ENCODE assay signal across 30 cellular contexts in genomic region chr10:70487824-70488223, GRCh38. TPM values are rescaled to one million over a fixed set of nuclear protein-coding genes. Genes with fewer than 3 reads are reported as not detected.
A peak's percentile ranks its signal among the peaks of the same experiment; 100 is the strongest.
DNase-seq lines count a peak whose midpoint lies in the region; ATAC-seq, FAIRE-seq and TF ChIP-seq lines count a peak whose summit lies in the region.
"Had no signal": no experiment of that assay in that cellular context is flagged by ENCODE, and none has a peak within 500 bp of the region (broad histone marks: within the 10 kb centered on the region; RNA-seq: fewer than 3 reads in every experiment).

No MANE protein-coding gene starts in this region.

- H3K4me3 ChIP-seq in HEK293 (ENCODE audit: low read depth, low read length) (no peak overlapping the region), Karpas-422 (ENCODE audit: low read length) (no peak overlapping the region), OCI-LY7 (ENCODE audit: low read depth, low read length, poor library complexity, severe bottlenecking) (no peak overlapping the region), K562 (no peak overlapping the region), left lung (no peak overlapping the region), PC-9 (no peak overlapping the region)
- H3K4me3 ChIP-seq: A549, BLaER1, GM12878 had no signal

- POLR2A ChIA-PET in HEK293 (lab: Yijun Ruan, JAX), result no interaction called here
- POLR2A ChIA-PET in OCI-LY7 (lab: Charles Lee), result interaction anchor here (0.5 to 1.1 kb wide), 3 partner anchors 11 to 221 kb away, joined by 3 to 5 read pairs (median 4); no protein-coding TSS in a partner anchor
- POLR2A ChIA-PET in K562 (lab: Yijun Ruan, JAX), result no interaction called here
- POLR2A ChIA-PET in PC-9 (lab: Charles Lee; ENCODE audit: unreplicated experiment), result interaction anchor here (0.6 kb wide), 1 partner anchor 775 kb away, joined by 3 read pairs; no protein-coding TSS in a partner anchor

- H3F3A ChIP-seq in PC-9 (ENCODE audit: insufficient read depth, low read depth), result no peaks in the 10 kb centered on the region; the same call in 1 of the 2 replicates

- 0% methylated on average over 3 of the region's 3 CpGs for WGBS in K562 (ENCODE audit: insufficient coverage, low coverage, missing lambda C conversion rate)

- H3K9me3 ChIP-seq in HEK293 (ENCODE audit: control insufficient read depth, insufficient read depth, low read depth, low read length), result no peaks in the 10 kb centered on the region
- H3K9me3 ChIP-seq in Karpas-422 (ENCODE audit: low read length), result no peaks in the 10 kb centered on the region
- no peaks in the 10 kb centered on the region for H3K9me3 ChIP-seq in OCI-LY7 (ENCODE audit: low read length)
- H3K9me3 ChIP-seq in K562 (replicated peaks; ENCODE audit: control insufficient read depth, insufficient read depth, low read depth, low read length), result no peaks in the 10 kb centered on the region
- H3K9me3 ChIP-seq in left lung, result no peaks in the 10 kb centered on the region
- H3K9me3 ChIP-seq in PC-9 (ENCODE audit: insufficient read depth, low read depth), result no peaks in the 10 kb centered on the region
- H3K9me3 ChIP-seq: A549, BE2C, BLaER1 had no signal

- FAIRE-seq in K562 (lab: Jason Lieb, UNC), result no peak
- FAIRE-seq: A549, GM12878, GM12892, GM18507 had no signal

- no peak for DNase-seq in Karpas-422
- no peak for DNase-seq in OCI-LY7 (ENCODE audit: low spot score)
- no peak for DNase-seq in K562 (ENCODE audit: extremely low read depth in 1 of 4, low spot score in 3 of 4)
- DNase-seq in left lung, result no peak
- no peak for DNase-seq in PC-9
- DNase-seq in stimulated activated CD4-positive, alpha-beta T cell treated with anti-CD3 and anti-CD28 coated beads, Interleukin-15, amount 100 ng/mL, for 24 hours, result no peak
- DNase-seq: BE2C; C1 segment of cervical spinal cord; CD4-positive, alpha-beta memory T cell; CD4-positive, CD25-positive, alpha-beta regulatory T cell; CD8-positive, alpha-beta memory T cell; COR-L47; DMS 273 treated with DMSO at 0.1 percent for 48 hours; DMS153; DMS53; DMS79; DND-41; EL; GDM1 had no signal

- H3K4me2 ChIP-seq in Karpas-422 (ENCODE audit: low read depth, low read length, poor library complexity, severe bottlenecking) (no peak overlapping the region), OCI-LY7 (ENCODE audit: low read length) (peak overlapping the region; percentile 95; the same call in 1 of the 2 replicates), K562 (ENCODE audit: insufficient read depth, low read length) (no peak overlapping the region), PC-9 (no peak overlapping the region)
- H3K4me2 ChIP-seq: A549 had no signal

- in situ Hi-C loops in K562 (cut with MboI), result no loop called here

- H3K79me2 ChIP-seq in Karpas-422 (ENCODE audit: low read length) (peaks cover 80% of the 10 kb centered on the region), OCI-LY7 (ENCODE audit: insufficient read depth, low read depth, low read length) (peaks cover 77% of the 10 kb centered on the region), K562 (ENCODE audit: control insufficient read depth, insufficient read depth, low read length) (no peaks in the 10 kb centered on the region), PC-9 (ENCODE audit: low read depth) (no peaks in the 10 kb centered on the region)

- H4K20me1 ChIP-seq in Karpas-422 (ENCODE audit: insufficient read depth, low read depth, low read length) (no peaks in the 10 kb centered on the region), OCI-LY7 (ENCODE audit: insufficient read depth, low read length) (no peaks in the 10 kb centered on the region), K562 (replicated peaks; ENCODE audit: control insufficient read depth, insufficient read depth, low read length) (peaks cover 1% of the 10 kb centered on the region), PC-9 (ENCODE audit: insufficient read depth) (no peaks in the 10 kb centered on the region)

- CTCF ChIA-PET in HEK293 (lab: Yijun Ruan, JAX) (no interaction called here), OCI-LY7 (lab: Charles Lee; ENCODE audit: unreplicated experiment) (interaction anchor here (1.2 kb wide), 1 partner anchor 63 kb away, joined by 3 read pairs; no protein-coding TSS in a partner anchor), K562 (lab: Yijun Ruan, JAX; ENCODE audit: low intra/inter-chr PET ratio) (no interaction called here), PC-9 (lab: Charles Lee) (no interaction called here)

- peaks cover 0 to 20% of the 10 kb centered on the region in 2 experiments; a peak in 2 of 3 replicates for H3K36me3 ChIP-seq in HEK293 (ENCODE audit: control insufficient read depth in 2 of 2, insufficient read depth in 1 of 2, low read length in 2 of 2)
- H3K36me3 ChIP-seq in Karpas-422 (ENCODE audit: insufficient read depth, low read length), result peaks cover 25% of the 10 kb centered on the region
- peaks cover 59% of the 10 kb centered on the region for H3K36me3 ChIP-seq in OCI-LY7 (ENCODE audit: insufficient read depth, low read length)
- no peaks in the 10 kb centered on the region for H3K36me3 ChIP-seq in K562 (ENCODE audit: control insufficient read depth, insufficient read depth, low read length)
- H3K36me3 ChIP-seq in left lung, result no peaks in the 10 kb centered on the region
- no peaks in the 10 kb centered on the region for H3K36me3 ChIP-seq in PC-9 (ENCODE audit: low read depth)
- H3K36me3 ChIP-seq: BE2C had no signal

- H3K27ac ChIP-seq in HEK293 (ENCODE audit: extremely low read depth, low read depth, low read length) (no peak overlapping the region), Karpas-422 (ENCODE audit: low read length) (peak overlapping the region; percentile 98), OCI-LY7 (ENCODE audit: low read depth, low read length, poor library complexity, severe bottlenecking) (peak overlapping the region; percentile 98), K562 (ENCODE audit: extremely low read depth, low read depth, low read length) (no peak overlapping the region), left lung (no peak overlapping the region), PC-9 (no peak overlapping the region)
- H3K27ac ChIP-seq: 22Rv1, A549 had no signal

- no peak for TF ChIP-seq RAD21 in K562 (CRISPR knock-in tag; conservative IDR thresholded peaks at IDR 0.05 in 1 of 2, IDR thresholded peaks at IDR 0.05 in 1 of 2)

- H3K4me1 ChIP-seq in HEK293 (ENCODE audit: control insufficient read depth, insufficient read depth, low read length) (no peaks in the 10 kb centered on the region; the same call in 1 of the 2 replicates), Karpas-422 (ENCODE audit: low read length) (peaks cover 49% of the 10 kb centered on the region), OCI-LY7 (ENCODE audit: insufficient read depth, low read length, poor library complexity, severe bottlenecking) (peaks cover 62% of the 10 kb centered on the region), K562 (replicated peaks in 1 of 2; ENCODE audit: control insufficient read depth in 2 of 2, insufficient read depth in 2 of 2, low read length in 2 of 2) (no peaks in the 10 kb centered on the region), left lung (peaks cover 0 to 29% of the 10 kb centered on the region in 2 donors), PC-9 (replicated peaks; ENCODE audit: insufficient read depth) (no peaks in the 10 kb centered on the region)
- H3K4me1 ChIP-seq: BE2C had no signal

- H3K9ac ChIP-seq in Karpas-422 (ENCODE audit: low read length), result no peak overlapping the region
- H3K9ac ChIP-seq in K562 (ENCODE audit: insufficient read depth in 1 of 2, low read depth in 2 of 2, low read length in 2 of 2), result no peak overlapping the region
- H3K9ac ChIP-seq: BLaER1 had no signal

- intact Hi-C loops in OCI-LY7 (cut with micrococcal nuclease; ENCODE audit: unreplicated experiment), result no loop called here
- intact Hi-C loops in K562 (cut with micrococcal nuclease), result no loop called here
- intact Hi-C loops in left lung (cut with DNase I), result no loop called here
- intact Hi-C loops in PC-9 (cut with micrococcal nuclease; ENCODE audit: unreplicated experiment), result no loop called here

- ATAC-seq in K562, result no peak
- ATAC-seq in left lung, result no peak
- ATAC-seq: A549, GM12878 had no signal

- H2AFZ ChIP-seq in Karpas-422 (ENCODE audit: low read length), result no peak overlapping the region
- no peak overlapping the region for H2AFZ ChIP-seq in OCI-LY7 (ENCODE audit: low read length)
- no peak overlapping the region for H2AFZ ChIP-seq in K562 (ENCODE audit: low read depth, low read length)
- H2AFZ ChIP-seq in PC-9, result no peak overlapping the region

- no peak for TF ChIP-seq CTCF in HEK293 (tag by site-specific recombination; IDR thresholded peaks at IDR 0.05)
- no peak for TF ChIP-seq CTCF in OCI-LY7 (conservative IDR thresholded peaks at IDR 0.05; ENCODE audit: low read length)
- no peak for TF ChIP-seq CTCF in K562 (IDR thresholded peaks at IDR 0.05 in 2 of 3, conservative IDR thresholded peaks at IDR 0.05 in 1 of 3; ENCODE audit: insufficient read depth in 2 of 3, low read depth in 1 of 3, low read length in 3 of 3)
- TF ChIP-seq CTCF in left lung (IDR thresholded peaks at IDR 0.05), result no peak
- TF ChIP-seq CTCF in PC-9 (conservative IDR thresholded peaks at IDR 0.05), result no peak

- no peaks in the 10 kb centered on the region for H3K27me3 ChIP-seq in Karpas-422 (ENCODE audit: low read length)
- peaks cover 42 to 60% of the 10 kb centered on the region in 2 experiments for H3K27me3 ChIP-seq in K562 (ENCODE audit: control insufficient read depth in 2 of 2, insufficient read depth in 2 of 2, low read length in 2 of 2)
- no peaks in the 10 kb centered on the region for H3K27me3 ChIP-seq in left lung
- H3K27me3 ChIP-seq in PC-9 (ENCODE audit: insufficient read depth, low read depth), result no peaks in the 10 kb centered on the region
- H3K27me3 ChIP-seq: BE2C, BLaER1 had no signal

- no peaks in the 10 kb centered on the region for H3K9me1 ChIP-seq in K562 (ENCODE audit: control insufficient read depth, insufficient read depth, low read length)

- no peak for TF ChIP-seq POLR2A in K562 (conservative IDR thresholded peaks at IDR 0.05)

- no peak for TF ChIP-seq EP300 in K562 (IDR thresholded peaks at IDR 0.05; ENCODE audit: low read length)

- BruUV-seq in OCI-LY7 (replicated peaks; lab: Mats Ljungman, UMichigan), result no TSS peak
- BruUV-seq in K562 (replicated peaks; lab: Mats Ljungman, UMichigan), result no TSS peak
- no TSS peak for BruUV-seq in PC-9 (replicated peaks; lab: Mats Ljungman, UMichigan)

- H3K9me2 ChIP-seq in Karpas-422 (replicated peaks; ENCODE audit: insufficient read depth, low read length), result no peaks in the 10 kb centered on the region
- no peaks in the 10 kb centered on the region for H3K9me2 ChIP-seq in OCI-LY7 (ENCODE audit: insufficient read depth, low read length)
- H3K9me2 ChIP-seq in PC-9 (ENCODE audit: insufficient read depth), result no peaks in the 10 kb centered on the region

RNA-seq across cellular contexts. Expression of gene PALD1, which starts 9.3 kb away (rescaled TPM):
- 54.7 and 106 TPM in 2 replicates for total RNA-seq in Karpas-422 (2014; rRNA removed; shearing (Covaris generic); ENCODE audit: low replicate concordance)
- total RNA-seq in OCI-LY7 (2014; rRNA removed; shearing (Covaris generic)), result 41.6 and 52.7 TPM in 2 replicates
- total RNA-seq in OCI-LY7 (2022) (54.5 and 66.7 TPM in 2 replicates), K562 (2014; rRNA removed) (0.09 and 0.16 TPM in 2 replicates), K562 (2014; rRNA removed; fragmentation: Illumina TruSeq; extraction: Trizol) (0.03 and 0.07 TPM in 2 replicates), K562 (2015; rRNA removed; fragmentation: Illumina TruSeq; extraction: Trizol) (0.04 and 0.07 TPM in 2 replicates), K562 (2021) (0.27 and 0.29 TPM in 2 replicates), left lung (10 to 100 TPM; 10.1 to 10.8 TPM), PC-9 (2021) (5.2 and 7.5 TPM in 2 replicates)
- 0.14 and 0.72 TPM in 2 replicates for total RNA-seq in K562 (2011; cell fraction: chromatin; rRNA removed; ENCODE audit: low replicate concordance)
- total RNA-seq in K562 (2011; cell fraction: nucleolus; rRNA removed), result 0.26 and 0.67 TPM in 2 replicates
- total RNA-seq in K562 (2011; cell fraction: nucleoplasm; rRNA removed), result 0.15 and 0.29 TPM in 2 replicates
- polyA plus RNA-seq in K562 (2011; rRNA removed) (0.13 and 0.26 TPM in 2 replicates), K562 (2014; fragmentation: Illumina TruSeq; extraction: Trizol) (0.03 and 0.15 TPM in 2 replicates), K562 (2014; fragmentation: Nextera tagmentation; extraction: Ambion mirVana) (not detected), K562 (2014; rRNA removed) (0.13 and 0.15 TPM in 2 replicates)
- 0.18 and 0.25 TPM in 2 replicates for polyA plus RNA-seq in K562 (2011; cell fraction: cytosol; rRNA removed)
- polyA plus RNA-seq in K562 (2011; cell fraction: nucleus; rRNA removed), result 0.53 and 0.81 TPM in 2 replicates
- polyA plus RNA-seq in K562 (2012), result 0.08 and 0.11 TPM in 2 replicates
- 0.15 and 0.25 TPM in 2 replicates for polyA minus RNA-seq in K562 (2011; rRNA and poly(A)+ RNA removed)
- polyA minus RNA-seq in K562 (2011; cell fraction: cytosol; rRNA and poly(A)+ RNA removed), result 0.19 TPM in 1 of 2 replicates, not detected in the other
- polyA minus RNA-seq in K562 (2011; cell fraction: nucleus; rRNA and poly(A)+ RNA removed), result under 0.01 and 0.44 TPM in 2 replicates
- total RNA-seq: CD4-positive, alpha-beta memory T cell; CD4-positive, CD25-positive, alpha-beta regulatory T cell had no signal
- polyA plus RNA-seq: CD4-positive, alpha-beta memory T cell; CD4-positive, CD25-positive, alpha-beta regulatory T cell; CD8-positive, alpha-beta memory T cell had no signal

RNA-seq across cellular contexts. Expression of gene NODAL, which starts 46.3 kb away (rescaled TPM):
- not detected in 2 replicates for total RNA-seq in Karpas-422 (2014; rRNA removed; shearing (Covaris generic); ENCODE audit: low replicate concordance)
- total RNA-seq in OCI-LY7 (2014; rRNA removed; shearing (Covaris generic)), result not detected in 2 replicates
- total RNA-seq in OCI-LY7 (2022) (not detected in 2 replicates), K562 (2014; rRNA removed) (not detected in 2 replicates), K562 (2014; rRNA removed; fragmentation: Illumina TruSeq; extraction: Trizol) (not detected in 2 replicates), K562 (2015; rRNA removed; fragmentation: Illumina TruSeq; extraction: Trizol) (not detected in 2 replicates), K562 (2021) (not detected in 2 replicates), left lung (not detected), PC-9 (2021) (not detected in 2 replicates)
- total RNA-seq in K562 (2011; cell fraction: chromatin; rRNA removed; ENCODE audit: low replicate concordance), result not detected in 2 replicates
- not detected in 2 replicates for total RNA-seq in K562 (2011; cell fraction: nucleolus; rRNA removed)
- total RNA-seq in K562 (2011; cell fraction: nucleoplasm; rRNA removed), result not detected in 2 replicates
- polyA plus RNA-seq in K562 (2011; rRNA removed) (not detected in 2 replicates), K562 (2014; fragmentation: Illumina TruSeq; extraction: Trizol) (not detected in 2 replicates), K562 (2014; fragmentation: Nextera tagmentation; extraction: Ambion mirVana) (not detected), K562 (2014; rRNA removed) (not detected in 2 replicates)
- not detected in 2 replicates for polyA plus RNA-seq in K562 (2011; cell fraction: cytosol; rRNA removed)
- polyA plus RNA-seq in K562 (2011; cell fraction: nucleus; rRNA removed), result not detected in 2 replicates
- polyA plus RNA-seq in K562 (2012), result not detected in 2 replicates
- polyA minus RNA-seq in K562 (2011; rRNA and poly(A)+ RNA removed), result not detected in 2 replicates
- not detected in 2 replicates for polyA minus RNA-seq in K562 (2011; cell fraction: cytosol; rRNA and poly(A)+ RNA removed)
- not detected in 2 replicates for polyA minus RNA-seq in K562 (2011; cell fraction: nucleus; rRNA and poly(A)+ RNA removed)
- total RNA-seq: A172; CD4-positive, alpha-beta memory T cell; CD4-positive, CD25-positive, alpha-beta regulatory T cell; CD8-positive, alpha-beta memory T cell; Daoy; G401; GM12878 had no signal
- polyA plus RNA-seq: A549, CD14-positive monocyte, GM12878 had no signal

Comparison
In these comparisons a context has a peak if more than half of its experiments do, and no peak if none do; other contexts are left out.
1. H3K27ac ChIP-seq: peak in Karpas-422 (single experiment) and OCI-LY7 (single experiment); none in HEK293 (single experiment), K562 (single experiment), left lung (0 of 2) and PC-9 (single experiment).
2. POLR2A ChIA-PET loops: an anchor here in OCI-LY7 (0.5 to 1.1 kb wide) and PC-9 (0.6 kb wide); none called in HEK293 and K562.
3. Of the 44 proteins assayed by ChIP-seq in both K562 and HEK293: peak only in K562: none; only in HEK293: none; in both: ZNF146; in neither: 43.